Comparison of ENCODE assay signal across 8 cellular contexts in the genomic region with DNA sequence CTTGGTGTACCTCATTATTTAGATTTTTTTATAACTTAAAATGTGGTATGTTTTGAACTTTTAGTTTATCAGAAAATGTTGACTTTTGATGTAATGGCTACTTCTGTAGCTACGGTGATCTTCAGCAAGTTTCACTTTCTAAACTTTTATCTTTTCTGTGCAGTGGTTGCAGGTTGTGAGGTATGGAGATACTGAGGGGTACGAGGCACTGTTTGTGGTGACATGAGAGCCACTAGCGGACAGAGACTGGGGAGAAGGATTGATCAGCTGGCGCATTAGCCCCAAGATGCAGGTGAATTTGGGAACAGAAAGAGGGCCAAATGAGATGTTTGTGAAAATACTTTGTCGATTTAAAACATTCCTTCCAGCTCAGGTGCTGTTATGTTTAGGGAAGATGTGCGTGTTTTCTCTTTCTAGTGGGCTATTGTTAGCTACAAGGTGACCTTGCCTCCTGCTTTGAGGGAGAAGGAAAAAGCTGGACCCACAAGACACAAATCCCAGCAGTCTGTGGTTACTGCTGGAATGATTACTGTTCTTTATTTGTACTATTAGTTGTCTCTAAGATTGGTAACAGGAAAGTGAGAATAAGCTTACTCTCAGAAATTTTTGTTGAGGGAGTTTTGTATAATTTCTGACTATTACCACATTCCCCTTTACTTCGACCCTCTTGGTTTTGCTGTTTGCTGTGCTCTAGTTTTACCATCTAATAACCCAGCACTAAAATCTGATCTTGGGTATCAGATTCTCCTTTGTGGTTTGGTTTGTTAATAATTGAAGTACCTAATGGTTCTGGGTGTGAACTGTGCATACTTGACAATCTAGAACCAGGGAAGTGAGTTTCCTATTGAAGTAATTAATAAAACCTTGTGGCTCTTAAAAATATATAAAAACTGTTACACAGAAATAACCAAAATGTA.
DNase-seq lines count a peak whose midpoint lies in the region; ATAC-seq and TF ChIP-seq lines count a peak whose summit lies in the region.

No MANE protein-coding gene starts in this region.

- no peaks in the 10 kb centered on the region for H3K9me3 Mint-ChIP-seq in activated CD8-positive, alpha-beta T cell treated with anti-CD3 and anti-CD28 coated beads for 36 hours
- no peaks in the 10 kb centered on the region for H3K9me3 Mint-ChIP-seq in osteocyte (ENCODE audit: unreplicated experiment)

- ATAC-seq in GM18909 (IDR thresholded peaks at IDR 0.05; ENCODE audit: poor library complexity, unreplicated experiment) = peak; percentile 73
- ATAC-seq in HG02852 (IDR thresholded peaks at IDR 0.05; ENCODE audit: unreplicated experiment) = peak; percentile 60
- ATAC-seq in activated CD8-positive, alpha-beta T cell treated with anti-CD3 and anti-CD28 coated beads for 36 hours = peak; percentile 49

- peaks cover 81% of the 10 kb centered on the region for H3K4me1 Mint-ChIP-seq in activated CD8-positive, alpha-beta T cell treated with anti-CD3 and anti-CD28 coated beads for 36 hours (ENCODE audit: low read depth)
- H3K4me1 Mint-ChIP-seq in osteocyte (ENCODE audit: unreplicated experiment) = peaks cover 48% of the 10 kb centered on the region

- CTCF ChIA-PET in activated CD8-positive, alpha-beta T cell treated with anti-CD3 and anti-CD28 coated beads for 36 hours (lab: Charles Lee) = interaction anchor here (0.8 to 2.5 kb wide), 14 partner anchors 10 to 63 kb away, joined by 3 to 18 read pairs (median 4); no protein-coding TSS in a partner anchor

- TF ChIP-seq CTCF in activated CD8-positive, alpha-beta T cell treated with anti-CD3 and anti-CD28 coated beads for 36 hours (IDR thresholded peaks at IDR 0.05) = no peak
- TF ChIP-seq CTCF in osteocyte (IDR thresholded peaks at IDR 0.05) = no peak

- peak overlapping the region; percentile 64 for H3K4me3 Mint-ChIP-seq in activated CD8-positive, alpha-beta T cell treated with anti-CD3 and anti-CD28 coated beads for 36 hours
- no peak overlapping the region for H3K4me3 Mint-ChIP-seq in osteocyte (ENCODE audit: unreplicated experiment)

- DNase-seq in activated CD8-positive, alpha-beta T cell treated with anti-CD3 and anti-CD28 coated beads for 36 hours = peak; percentile 49
- DNase-seq in osteocyte (ENCODE audit: extremely low spot score, unreplicated experiment) = no peak
- DNase-seq in NCI-H345 treated with DMSO at 0.1 percent for 48 hours (lab: John Stamatoyannopoulos, UW; ENCODE audit: unreplicated experiment) = no peak
- no peak for DNase-seq in activated effector memory CD4-positive, alpha-beta T cell treated with anti-CD3 and anti-CD28 coated beads, Interleukin-2, amount 50 U/mL, for 16 hours
- no peak for DNase-seq in cortex of kidney (lab: John Stamatoyannopoulos, UW)
- DNase-seq in iPS-NIHi11 (ENCODE audit: low spot score) = no peak

- POLR2A ChIA-PET in activated CD8-positive, alpha-beta T cell treated with anti-CD3 and anti-CD28 coated beads for 36 hours (lab: Charles Lee) = interaction anchor here (1.4 to 1.7 kb wide), 2 partner anchors 39 to 61 kb away, joined by 3 to 4 read pairs; partner anchors contain the start of gene FBXO34

- intact Hi-C loops in activated CD8-positive, alpha-beta T cell treated with anti-CD3 and anti-CD28 coated beads for 36 hours (cut with micrococcal nuclease) = loop anchor here (5.0 kb wide), 2 partner anchors 39 to 61 kb away; partner anchors contain the start of gene FBXO34

- H3K36me3 Mint-ChIP-seq in activated CD8-positive, alpha-beta T cell treated with anti-CD3 and anti-CD28 coated beads for 36 hours (ENCODE audit: low read depth) = peaks cover 9% of the 10 kb centered on the region
- H3K36me3 Mint-ChIP-seq in osteocyte (ENCODE audit: unreplicated experiment) = no peaks in the 10 kb centered on the region

- H3K27ac Mint-ChIP-seq in activated CD8-positive, alpha-beta T cell treated with anti-CD3 and anti-CD28 coated beads for 36 hours = peak overlapping the region; percentile 86
- H3K27ac Mint-ChIP-seq in osteocyte (ENCODE audit: unreplicated experiment) = peak overlapping the region; percentile 45

- no peaks in the 10 kb centered on the region for H3K27me3 Mint-ChIP-seq in activated CD8-positive, alpha-beta T cell treated with anti-CD3 and anti-CD28 coated beads for 36 hours
- H3K27me3 Mint-ChIP-seq in osteocyte (ENCODE audit: unreplicated experiment) = no peaks in the 10 kb centered on the region
